Comparison of ENCODE assay signal across 8 cellular contexts in the genomic region with DNA sequence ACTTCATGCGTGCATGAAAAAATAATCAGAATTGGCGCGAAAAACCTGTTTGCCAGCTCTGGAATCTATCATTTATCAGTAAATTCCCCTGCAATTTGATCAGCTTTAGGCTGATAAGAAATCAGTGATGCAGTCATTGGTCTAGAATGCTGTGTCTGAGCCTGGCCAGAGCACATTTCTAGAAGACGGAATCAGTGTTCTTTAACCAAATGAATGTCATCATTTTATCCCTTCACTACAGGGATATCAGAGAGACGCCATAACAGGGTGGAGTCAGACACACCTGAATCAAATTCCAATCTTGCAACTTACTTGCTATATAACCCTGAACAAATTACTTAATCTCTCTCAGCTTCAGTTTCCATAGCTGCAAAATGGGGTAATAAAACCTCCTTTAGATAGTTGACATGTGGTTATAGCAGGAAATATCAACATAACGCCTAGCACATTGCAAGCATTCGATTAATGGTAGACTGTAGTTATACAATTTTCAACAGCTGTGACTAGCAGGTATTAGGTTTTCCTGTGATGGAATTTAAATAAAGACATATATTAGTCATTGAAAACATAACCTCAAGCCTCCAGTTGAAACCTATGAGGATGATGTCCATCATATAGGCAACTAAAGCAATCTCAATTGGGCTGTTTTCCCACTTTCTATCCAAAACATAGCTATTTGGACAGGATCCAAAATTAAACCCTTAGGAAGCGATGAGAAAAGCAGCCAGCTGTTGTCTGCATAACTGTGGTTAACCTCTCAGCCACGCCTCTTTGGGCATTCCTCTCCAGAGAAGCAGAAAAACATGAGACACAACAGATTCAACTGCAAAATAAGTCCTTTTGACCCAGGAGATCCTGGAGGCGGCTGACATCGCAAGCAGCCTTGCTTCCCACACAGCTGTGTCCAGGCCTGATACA. TPM values are rescaled to one million over a fixed set of nuclear protein-coding genes. Genes with fewer than 3 reads are reported as not detected.
DNase-seq lines count a peak whose midpoint lies in the region; ATAC-seq and TF ChIP-seq lines count a peak whose summit lies in the region.

No MANE protein-coding gene starts in this region.

- H3K4me3 ChIP-seq in PC-3 (ENCODE audit: low read length) (no peak overlapping the region), astrocyte of the spinal cord (ENCODE audit: low read depth, low read length) (no peak overlapping the region)

- no peaks in the 10 kb centered on the region for H3K36me3 Mint-ChIP-seq in naive thymus-derived CD8-positive, alpha-beta T cell

- H3K9me2 ChIP-seq in PC-3 (replicated peaks; ENCODE audit: low read length), result no peaks in the 10 kb centered on the region

- H3K27me3 Mint-ChIP-seq in naive thymus-derived CD8-positive, alpha-beta T cell, result no peaks in the 10 kb centered on the region

- no peaks in the 10 kb centered on the region for H3K27me3 ChIP-seq in PC-3 (ENCODE audit: low read length)

- no peaks in the 10 kb centered on the region for H3F3A ChIP-seq in PC-3 (ENCODE audit: low read length, unreplicated experiment)

- no peak overlapping the region; the same call in 1 of the 2 replicates for H2AFZ ChIP-seq in PC-3 (ENCODE audit: low read length)

- no peaks in the 10 kb centered on the region for H3K79me2 ChIP-seq in PC-3 (ENCODE audit: low read length)

- H3K36me3 ChIP-seq in PC-3 (ENCODE audit: low read depth, low read length), result no peaks in the 10 kb centered on the region

- intact Hi-C loops in PC-3 (cut with micrococcal nuclease), result loop anchor here (5.0 kb wide), 1 partner anchor 35 kb away; no protein-coding TSS in a partner anchor

- no peak for TF ChIP-seq CTCF in PC-3 (conservative IDR thresholded peaks at IDR 0.05; ENCODE audit: low read depth, low read length)
- no peak for TF ChIP-seq CTCF in astrocyte of the spinal cord (IDR thresholded peaks at IDR 0.05; ENCODE audit: low read depth, low read length)

- no peaks in the 10 kb centered on the region for H3K9me3 ChIP-seq in PC-3 (ENCODE audit: low read length)

- ATAC-seq in PC-3 (peak; percentile 72), HG02981 (IDR thresholded peaks at IDR 0.05; ENCODE audit: unreplicated experiment) (no peak), HG03571 (IDR thresholded peaks at IDR 0.05; ENCODE audit: unreplicated experiment) (no peak)
- peak; percentile 49 to 79 for ATAC-seq in naive thymus-derived CD8-positive, alpha-beta T cell

- no peaks in the 10 kb centered on the region for H4K20me1 ChIP-seq in PC-3 (ENCODE audit: low read length)

- in situ Hi-C loops in astrocyte of the spinal cord (cut with HindIII; ENCODE audit: low sequenced_read_pairs), result loop anchor here (25.0 kb wide), 1 partner anchor 210 kb away; no protein-coding TSS in a partner anchor

- H3K4me2 ChIP-seq in PC-3 (ENCODE audit: low read length), result peak overlapping the region; percentile 63

- peak overlapping the region; percentile 64 to 89 (median 80) for H3K4me3 Mint-ChIP-seq in naive thymus-derived CD8-positive, alpha-beta T cell

- no TSS peak for BruUV-seq in PC-3 (replicated peaks; lab: Mats Ljungman, UMichigan)

- CTCF ChIA-PET in PC-3 (lab: Charles Lee), result interaction anchor here (0.5 kb wide), 1 partner anchor 131 kb away, joined by 3 read pairs; no protein-coding TSS in a partner anchor

- H3K27ac Mint-ChIP-seq in naive thymus-derived CD8-positive, alpha-beta T cell, result peak overlapping the region in 9 of 10 donors; percentile 43 to 93 (median 66)

- no peaks in the 10 kb centered on the region for H3K9me3 Mint-ChIP-seq in naive thymus-derived CD8-positive, alpha-beta T cell

- peaks cover 24% of the 10 kb centered on the region for H3K4me1 ChIP-seq in PC-3 (ENCODE audit: insufficient read depth, low read length)

- no peak overlapping the region for H3K9ac ChIP-seq in PC-3 (ENCODE audit: low read length)

- H3K27ac ChIP-seq in PC-3 (ENCODE audit: low read length), result no peak overlapping the region

- POLR2A ChIA-PET in PC-3 (lab: Charles Lee; ENCODE audit: unreplicated experiment), result no interaction called here
- POLR2A ChIA-PET in naive thymus-derived CD8-positive, alpha-beta T cell (lab: Charles Lee), result interaction anchor here (0.8 to 1.5 kb wide), 5 partner anchors 20 to 532 kb away, joined by 3 to 5 read pairs (median 4); a partner anchor contains a TSS

- H3K4me1 Mint-ChIP-seq in naive thymus-derived CD8-positive, alpha-beta T cell, result peaks cover 4 to 20% (median 18%) of the 10 kb centered on the region in 4 donors

- DNase-seq in NCI-H345 (lab: John Stamatoyannopoulos, UW) (peak; percentile 9), NCI-H345 treated with DMSO at 0.1 percent for 48 hours (lab: John Stamatoyannopoulos, UW; ENCODE audit: unreplicated experiment) (no peak), PC-3 (peak; percentile 85), astrocyte of the spinal cord (ENCODE audit: low read depth, low spot score) (peak; percentile 95), NCI-H1436 (lab: John Stamatoyannopoulos, UW) (no peak)
- peak in 5 of 10 donors; percentile 0 to 45 (median 21) for DNase-seq in naive thymus-derived CD8-positive, alpha-beta T cell

RNA-seq across cellular contexts. Expression of a gene that starts 51.6 kb away (rescaled TPM):
- 10.9 and 13.9 TPM in 2 replicates for total RNA-seq in PC-3 (2014; rRNA removed)
- 10 to 100 TPM; 37.8 to 37.9 TPM for total RNA-seq in naive thymus-derived CD8-positive, alpha-beta T cell
- 10 to 100 TPM; 26.5 to 39.2 (median 26.8) TPM for polyA plus RNA-seq in naive thymus-derived CD8-positive, alpha-beta T cell

Comparison
In these comparisons a context has a peak if more than half of its experiments do, and no peak if none do; other contexts are left out.
1. DNase-seq: peak in NCI-H345 (single experiment), PC-3 (single experiment) and astrocyte of the spinal cord (single experiment); none in NCI-H345 treated with DMSO at 0.1 percent for 48 hours (single experiment) and NCI-H1436 (single experiment).
2. ATAC-seq: peak in PC-3 (single experiment) and naive thymus-derived CD8-positive, alpha-beta T cell (2 of 2); none in HG02981 (single experiment) and HG03571 (single experiment).